Comparison of ENCODE assay signal across 8 cellular contexts in the genomic region with DNA sequence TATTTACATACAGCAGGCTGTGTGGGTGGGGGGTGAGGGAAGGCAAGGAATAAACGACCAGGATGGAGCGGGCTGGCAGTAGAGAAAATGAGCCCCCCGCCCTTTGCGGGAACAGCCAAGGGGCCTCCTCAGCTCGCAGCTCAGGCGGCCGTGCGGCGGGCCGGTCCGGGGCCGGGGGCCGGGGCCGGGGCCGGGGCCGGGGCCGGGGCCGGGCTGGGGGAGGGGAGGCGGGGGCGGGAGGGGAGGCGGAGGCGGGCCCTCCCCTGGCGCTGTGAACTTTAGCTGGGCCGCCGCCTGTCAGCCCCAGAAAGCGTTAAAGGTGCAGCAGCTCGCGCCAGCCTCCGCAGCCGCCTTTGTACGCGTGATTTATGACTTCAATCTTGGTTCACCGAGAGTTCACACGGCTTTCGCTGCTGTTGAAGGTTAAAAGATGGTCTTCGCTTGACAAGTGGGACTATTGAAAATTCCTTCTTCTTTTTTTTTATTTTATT.
A peak's percentile ranks its signal among the peaks of the same experiment; 100 is the strongest.
DNase-seq lines count a peak whose midpoint lies in the region; ATAC-seq lines count a peak whose summit lies in the region.

No MANE protein-coding gene starts in this region.

- H3K27me3 ChIP-seq in subcutaneous abdominal adipose tissue (ENCODE audit: control insufficient read depth in 5 of 5, insufficient read depth in 4 of 5, low read length in 5 of 5), result no peaks in the 10 kb centered on the region

- peak overlapping the region; percentile 86 for H3K4me3 Mint-ChIP-seq in memory B cell

- peak overlapping the region in 3 of 5 donors; percentile 21 to 64 (median 46) for H3K4me3 ChIP-seq in subcutaneous abdominal adipose tissue (ENCODE audit: low read depth in 1 of 5, low read length in 5 of 5)

- no peak overlapping the region for H3K9ac ChIP-seq in subcutaneous abdominal adipose tissue (ENCODE audit: low read length in 5 of 5)

- peaks cover 5% of the 10 kb centered on the region for H3K27me3 Mint-ChIP-seq in memory B cell

- peaks cover 23% of the 10 kb centered on the region for H3K4me1 Mint-ChIP-seq in memory B cell

- DNase-seq in NCI-H748 (lab: John Stamatoyannopoulos, UW; ENCODE audit: unreplicated experiment) (peak; percentile 47), NCI-H748 treated with DMSO at 0.1 percent for 48 hours (lab: John Stamatoyannopoulos, UW) (no peak), memory B cell (ENCODE audit: low spot score in 2 of 2) (peak; percentile 30 to 31), inferior parietal cortex (ENCODE audit: extremely low spot score) (no peak)
- peak; percentile 47 to 57 for DNase-seq in activated T-cell treated with anti-CD3 and anti-CD28 coated beads, Interleukin-2, amount 50 U/mL, for 48 hours

- H3K36me3 Mint-ChIP-seq in memory B cell, result peaks cover 5% of the 10 kb centered on the region

- ATAC-seq in memory B cell (ENCODE audit: low read depth) (peak; percentile 39), HG03095 (IDR thresholded peaks at IDR 0.05; ENCODE audit: unreplicated experiment) (no peak), HG03342 (IDR thresholded peaks at IDR 0.05; ENCODE audit: unreplicated experiment) (no peak)

- peaks cover 0 to 4% (median 3%) of the 10 kb centered on the region in 5 donors for H3K4me1 ChIP-seq in subcutaneous abdominal adipose tissue (ENCODE audit: control insufficient read depth in 5 of 5, insufficient read depth in 5 of 5, low read length in 5 of 5)

- H3K27ac Mint-ChIP-seq in memory B cell, result peak overlapping the region; percentile 94

- H3K9me3 ChIP-seq in subcutaneous abdominal adipose tissue (ENCODE audit: control insufficient read depth in 5 of 5, low read length in 5 of 5), result no peaks in the 10 kb centered on the region

- H3K9me3 Mint-ChIP-seq in memory B cell, result no peaks in the 10 kb centered on the region

- no peaks in the 10 kb centered on the region for H3K36me3 ChIP-seq in subcutaneous abdominal adipose tissue (ENCODE audit: control insufficient read depth in 5 of 5, insufficient read depth in 5 of 5, low read length in 5 of 5)

- H3K27ac ChIP-seq in subcutaneous abdominal adipose tissue (ENCODE audit: low read depth, low read length), result no peak overlapping the region

Comparison
In these comparisons a context has a peak if more than half of its experiments do, and no peak if none do; other contexts are left out.
1. DNase-seq: peak in NCI-H748 (single experiment), activated T-cell treated with anti-CD3 and anti-CD28 coated beads, Interleukin-2, amount 50 U/mL, for 48 hours (2 of 2) and memory B cell (2 of 2); none in NCI-H748 treated with DMSO at 0.1 percent for 48 hours (single experiment) and inferior parietal cortex (single experiment).